19 cellular contexts compared by ENCODE assay signal in genomic region chr16:27067138-27067537, GRCh38. TPM values are rescaled to one million over a fixed set of nuclear protein-coding genes. Genes with fewer than 3 reads are reported as not detected.
DNase-seq lines count a peak whose midpoint lies in the region; ATAC-seq, FAIRE-seq and TF ChIP-seq lines count a peak whose summit lies in the region.
"Had no signal": no experiment of that assay in that cellular context is flagged by ENCODE, and none has a peak within 500 bp of the region (broad histone marks: within the 10 kb centered on the region; RNA-seq: fewer than 3 reads in every experiment).

No MANE protein-coding gene starts in this region.

- WGBS in mesendoderm (ENCODE audit: extremely low coverage, insufficient coverage, low lambda C conversion rate) = no CpG with 5 or more reads among the region's 15 CpGs

- H3K4me3 Mint-ChIP-seq in GM23338 (no peak overlapping the region), WTC11 (no peak overlapping the region; the same call in 1 of the 2 replicates)

- H3K79me1 ChIP-seq in mesendoderm (ENCODE audit: low read length) = no peaks in the 10 kb centered on the region

- peak; percentile 13 for DNase-seq in A673 (ENCODE audit: low spot score)
- peak; percentile 66 for DNase-seq in GM23338 (ENCODE audit: low spot score)
- DNase-seq in WTC11 (ENCODE audit: low spot score) = peak; percentile 64
- DNase-seq in mesendoderm = peak; percentile 32
- no peak for DNase-seq in NCI-H226
- no peak for DNase-seq in D721Med (ENCODE audit: insufficient read length, low spot score)
- DNase-seq: effector CD4-positive, alpha-beta T cell; head of caudate nucleus; NCI-H2081; occipital lobe; stimulated activated CD4-positive, alpha-beta T cell treated with anti-CD3 and anti-CD28 coated beads, Interleukin-4, amount 100 ng/mL, for 24 hours; substantia nigra; T-helper 2 cell had no signal

- H4K8ac ChIP-seq in mesendoderm (ENCODE audit: low read depth, low read length) = no peak overlapping the region

- no peaks in the 10 kb centered on the region for H3K9me2 ChIP-seq in GM23338 (ENCODE audit: insufficient read depth)

- H3K18ac ChIP-seq in mesendoderm (ENCODE audit: low read length) = no peak overlapping the region

- FAIRE-seq in D721Med (lab: Jason Lieb, UNC) = no peak
- FAIRE-seq: K562, keratinocyte had no signal

- H3K4me1 ChIP-seq in A673 (ENCODE audit: insufficient read depth, low read length, poor library complexity, severe bottlenecking) = no peaks in the 10 kb centered on the region
- H3K4me1 ChIP-seq in GM23338 (ENCODE audit: insufficient read depth) = no peaks in the 10 kb centered on the region
- no peaks in the 10 kb centered on the region for H3K4me1 ChIP-seq in mesendoderm (ENCODE audit: control insufficient read depth, low read depth, low read length)

- intact Hi-C loops in A673 (cut with micrococcal nuclease; ENCODE audit: unreplicated experiment) = no loop called here

- H3K36me3 ChIP-seq in A673 (ENCODE audit: insufficient read depth, low read length, poor library complexity, severe bottlenecking) (no peaks in the 10 kb centered on the region), GM23338 (ENCODE audit: insufficient read depth) (no peaks in the 10 kb centered on the region), mesendoderm (ENCODE audit: control insufficient read depth, insufficient read depth, low read length) (no peaks in the 10 kb centered on the region)

- no peak for TF ChIP-seq CTCF in A673 (conservative IDR thresholded peaks at IDR 0.05; ENCODE audit: low read depth, low read length)
- TF ChIP-seq CTCF in GM23338 (conservative IDR thresholded peaks at IDR 0.05; ENCODE audit: low read depth in 2 of 2) = no peak
- TF ChIP-seq CTCF in WTC11 (IDR thresholded peaks at IDR 0.05) = no peak
- no peak for TF ChIP-seq CTCF in D721Med (IDR thresholded peaks at IDR 0.05; ENCODE audit: insufficient read depth, missing control alignments)

- H3K36me3 Mint-ChIP-seq in GM23338 (ENCODE audit: low read depth) (peaks cover 5% of the 10 kb centered on the region), WTC11 (no peaks in the 10 kb centered on the region)

- peaks cover 13% of the 10 kb centered on the region for H3K27me3 Mint-ChIP-seq in GM23338 (ENCODE audit: insufficient read depth, low read depth, poor library complexity)
- peaks cover 2% of the 10 kb centered on the region for H3K27me3 Mint-ChIP-seq in WTC11 (ENCODE audit: low read depth)

- H3K27ac ChIP-seq in A673 (ENCODE audit: low read depth, low read length, poor library complexity, severe bottlenecking) = no peak overlapping the region
- H3K27ac ChIP-seq in GM23338 (ENCODE audit: low read depth) = no peak overlapping the region
- no peak overlapping the region for H3K27ac ChIP-seq in mesendoderm (ENCODE audit: low read depth, low read length)
- H3K27ac ChIP-seq: HL-60, RWPE1 had no signal

- no peak overlapping the region for H3K4ac ChIP-seq in mesendoderm (ENCODE audit: low read depth, low read length)

- H2BK15ac ChIP-seq in mesendoderm (replicated peaks; ENCODE audit: low read depth) = no peak overlapping the region

- no peaks in the 10 kb centered on the region for H3K79me2 ChIP-seq in GM23338 (replicated peaks; ENCODE audit: insufficient read depth)
- no peaks in the 10 kb centered on the region for H3K79me2 ChIP-seq in mesendoderm (ENCODE audit: control insufficient read depth, insufficient read depth, low read length)

- H3K9me3 ChIP-seq in A673 (ENCODE audit: low read depth, low read length, poor library complexity, severe bottlenecking) = no peaks in the 10 kb centered on the region

- H3K9me3 Mint-ChIP-seq in GM23338 = peaks cover 92% of the 10 kb centered on the region
- no peaks in the 10 kb centered on the region for H3K9me3 Mint-ChIP-seq in WTC11

- no peak overlapping the region for H2BK5ac ChIP-seq in mesendoderm (ENCODE audit: low read length)

- H3F3A ChIP-seq in GM23338 (replicated peaks; ENCODE audit: low read depth) = no peaks in the 10 kb centered on the region

- H3K4me1 Mint-ChIP-seq in GM23338 = no peaks in the 10 kb centered on the region
- peaks cover 6% of the 10 kb centered on the region for H3K4me1 Mint-ChIP-seq in WTC11

- no TSS peak for BruUV-seq in A673 (replicated peaks; lab: Mats Ljungman, UMichigan)

- no peak overlapping the region for H2BK120ac ChIP-seq in mesendoderm (ENCODE audit: low read depth, low read length)

- H3K23ac ChIP-seq in mesendoderm (ENCODE audit: low read length) = no peak overlapping the region

- no peak overlapping the region for H2AK5ac ChIP-seq in mesendoderm (ENCODE audit: low read length)

- no peak overlapping the region for H3K4me3 ChIP-seq in A673 (ENCODE audit: low read depth, low read length, poor library complexity, severe bottlenecking)
- no peak overlapping the region for H3K4me3 ChIP-seq in GM23338
- no peak overlapping the region for H3K4me3 ChIP-seq in mesendoderm (ENCODE audit: low read length)
- H3K4me3 ChIP-seq: K562 had no signal

- H3K27ac Mint-ChIP-seq in GM23338 = no peak overlapping the region
- no peak overlapping the region for H3K27ac Mint-ChIP-seq in WTC11

- ATAC-seq in GM23338 = peak; percentile 93
- ATAC-seq in WTC11 = peak; percentile 93
- ATAC-seq in HG02884 (IDR thresholded peaks at IDR 0.05; ENCODE audit: unreplicated experiment) = no peak
- ATAC-seq: K562 had no signal

- H3K27me3 ChIP-seq in A673 (replicated peaks; ENCODE audit: insufficient read depth, low read depth, low read length, poor library complexity) (peaks cover 5% of the 10 kb centered on the region), GM23338 (ENCODE audit: insufficient read depth) (no peaks in the 10 kb centered on the region), mesendoderm (ENCODE audit: insufficient read depth, low read length, poor library complexity) (no peaks in the 10 kb centered on the region)

- no peaks in the 10 kb centered on the region for H4K20me1 ChIP-seq in GM23338 (replicated peaks; ENCODE audit: insufficient read depth)

- peak overlapping the region; percentile 78 for H2AFZ ChIP-seq in GM23338

- no peak overlapping the region for H3K4me2 ChIP-seq in GM23338
- H3K4me2 ChIP-seq in mesendoderm (ENCODE audit: low read length) = no peak overlapping the region

- no peak overlapping the region for H3K56ac ChIP-seq in mesendoderm (ENCODE audit: low read length)

- CTCF ChIA-PET in A673 (lab: Charles Lee) (no interaction called here), WTC11 (lab: Charles Lee) (interaction anchor here (1.0 to 1.6 kb wide), 3 partner anchors 18 to 103 kb away, joined by 3 to 30 read pairs (median 3); no protein-coding TSS in a partner anchor)

- H4K5ac ChIP-seq in mesendoderm (ENCODE audit: low read length) = no peak overlapping the region

- H3K9ac ChIP-seq in mesendoderm (ENCODE audit: low read length) = no peak overlapping the region

- POLR2A ChIA-PET in A673 (lab: Charles Lee; ENCODE audit: low non-redundant PET) = no interaction called here
- POLR2A ChIA-PET in WTC11 (lab: Charles Lee) = interaction anchor here (0.6 kb wide), 1 partner anchor 50 kb away, joined by 9 read pairs; no protein-coding TSS in a partner anchor

TF ChIP-seq in GM23338, 12 proteins besides CTCF, POLR2A, EP300 and RAD21:
- TF ChIP-seq JUNB (IDR thresholded peaks at IDR 0.05; ENCODE audit: unreplicated experiment) = no peak
- no peak for TF ChIP-seq CREB1 (CRISPR knock-in tag; IDR thresholded peaks at IDR 0.05; ENCODE audit: low read depth)
- no peak for TF ChIP-seq STAT1 (IDR thresholded peaks at IDR 0.05; ENCODE audit: unreplicated experiment)
- TF ChIP-seq ZNF331 (CRISPR knock-in tag; IDR thresholded peaks at IDR 0.05; ENCODE audit: low read depth) = no peak
- TF ChIP-seq EZH2 (IDR thresholded peaks at IDR 0.05; ENCODE audit: low read depth, unreplicated experiment) = no peak
- TF ChIP-seq NANOG (IDR thresholded peaks at IDR 0.05; ENCODE audit: borderline replicate concordance) = no peak
- TF ChIP-seq EZH2phosphoT487 (IDR thresholded peaks at IDR 0.05; ENCODE audit: unreplicated experiment) = no peak

TF ChIP-seq in WTC11, 78 proteins besides CTCF, POLR2A, EP300 and RAD21 (continues in another document):
- TF ChIP-seq MLX (CRISPR knock-in tag; IDR thresholded peaks at IDR 0.05) (no peak), NFYB (CRISPR knock-in tag; conservative IDR thresholded peaks at IDR 0.05; ENCODE audit: low read depth) (no peak), ZNF317 (CRISPR knock-in tag; IDR thresholded peaks at IDR 0.05; ENCODE audit: borderline replicate concordance, low read depth) (no peak), E2F4 (CRISPR knock-in tag; IDR thresholded peaks at IDR 0.05; ENCODE audit: borderline replicate concordance, low read depth) (no peak)
- TF ChIP-seq, protein P1, sequence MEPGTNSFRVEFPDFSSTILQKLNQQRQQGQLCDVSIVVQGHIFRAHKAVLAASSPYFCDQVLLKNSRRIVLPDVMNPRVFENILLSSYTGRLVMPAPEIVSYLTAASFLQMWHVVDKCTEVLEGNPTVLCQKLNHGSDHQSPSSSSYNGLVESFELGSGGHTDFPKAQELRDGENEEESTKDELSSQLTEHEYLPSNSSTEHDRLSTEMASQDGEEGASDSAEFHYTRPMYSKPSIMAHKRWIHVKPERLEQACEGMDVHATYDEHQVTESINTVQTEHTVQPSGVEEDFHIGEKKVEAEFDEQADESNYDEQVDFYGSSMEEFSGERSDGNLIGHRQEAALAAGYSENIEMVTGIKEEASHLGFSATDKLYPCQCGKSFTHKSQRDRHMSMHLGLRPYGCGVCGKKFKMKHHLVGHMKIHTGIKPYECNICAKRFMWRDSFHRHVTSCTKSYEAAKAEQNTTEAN (CRISPR knock-in tag; IDR thresholded peaks at IDR 0.05) = no peak

RNA-seq across cellular contexts. Expression of gene C16orf82, which starts 0.4 kb away (rescaled TPM):
- total RNA-seq in A673 (2021) (not detected in 2 replicates), WTC11 (2021) (not detected in 3 replicates)
- total RNA-seq in GM23338 (2014; rRNA removed; shearing (Covaris generic)) = not detected in 2 replicates
- not detected in 2 replicates for polyA plus RNA-seq in GM23338 (2016; fragmentation: Nextera tagmentation; extraction: Ambion mirVana)
- polyA plus RNA-seq in mesendoderm (2013, experiment 1 of 2) = not detected
- polyA plus RNA-seq in mesendoderm (2013, experiment 2 of 2) = not detected
- total RNA-seq: K562, occipital lobe, skeletal muscle tissue had no signal
- polyA plus RNA-seq: K562, keratinocyte had no signal

Comparison
In these comparisons a context has a peak if more than half of its experiments do, and no peak if none do; other contexts are left out.
1. DNase-seq: peak in A673 (single experiment), GM23338 (single experiment), WTC11 (single experiment) and mesendoderm (single experiment); none in NCI-H226 (single experiment) and D721Med (single experiment).